In the genomic region with DNA sequence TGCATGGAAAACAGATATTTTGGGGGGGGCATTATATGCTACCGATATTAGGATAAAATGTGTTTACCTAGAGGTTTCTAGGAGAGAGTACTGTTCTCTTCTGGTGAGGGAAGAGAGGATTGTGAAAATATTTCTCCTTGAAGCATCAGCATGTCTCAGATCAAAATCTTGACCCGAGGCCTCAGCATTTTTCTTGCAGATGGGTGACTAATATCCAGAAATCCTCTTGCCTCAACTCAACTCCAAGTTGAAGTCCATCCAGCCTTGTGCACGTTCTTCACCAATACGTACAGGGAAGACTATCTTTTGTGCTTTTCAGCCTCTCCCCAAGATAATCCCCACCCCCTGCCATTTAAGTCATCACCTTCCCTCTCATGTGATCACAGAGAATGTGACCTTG, we compare ENCODE assay signal across 25 cellular contexts. TPM values are rescaled to one million over a fixed set of nuclear protein-coding genes. Genes with fewer than 3 reads are reported as not detected.
DNase-seq lines count a peak whose midpoint lies in the region; ATAC-seq and TF ChIP-seq lines count a peak whose summit lies in the region.
"Had no signal": no experiment of that assay in that cellular context is flagged by ENCODE, and none has a peak within 500 bp of the region (broad histone marks: within the 10 kb centered on the region; RNA-seq: fewer than 3 reads in every experiment).

No MANE protein-coding gene starts in this region.

- POLR2A ChIA-PET in activated CD8-positive, alpha-beta T cell treated with anti-CD3 and anti-CD28 coated beads, Interleukin-2, amount 10 ng/mL, durations not matched to agents 7 days and 5 days (lab: Charles Lee): no interaction called here
- POLR2A ChIA-PET in naive thymus-derived CD4-positive, alpha-beta T cell (lab: Charles Lee): interaction anchor here (1.4 kb wide), 1 partner anchor 33 kb away, joined by 5 read pairs; no protein-coding TSS in a partner anchor

- H3K4me1 ChIP-seq in CD4-positive, CD25-positive, alpha-beta regulatory T cell (ENCODE audit: control insufficient read depth, insufficient read depth, low read length, poor library complexity, severe bottlenecking): no peaks in the 10 kb centered on the region
- no peaks in the 10 kb centered on the region for H3K4me1 ChIP-seq in naive thymus-derived CD4-positive, alpha-beta T cell (ENCODE audit: control insufficient read depth in 2 of 2, insufficient read depth in 2 of 2, low read length in 2 of 2)
- H3K4me1 ChIP-seq: parathyroid adenoma, testis had no signal

- H3K27me3 Mint-ChIP-seq in CD4-positive, CD25-positive, alpha-beta regulatory T cell: no peaks in the 10 kb centered on the region
- no peaks in the 10 kb centered on the region for H3K27me3 Mint-ChIP-seq in activated CD8-positive, alpha-beta T cell treated with anti-CD3 and anti-CD28 coated beads, Interleukin-2, amount 10 ng/mL, durations not matched to agents 7 days and 5 days (ENCODE audit: low read depth)
- no peaks in the 10 kb centered on the region for H3K27me3 Mint-ChIP-seq in naive thymus-derived CD4-positive, alpha-beta T cell
- H3K27me3 Mint-ChIP-seq in immature natural killer cell (ENCODE audit: low read depth in 3 of 3): peaks cover 0 to 2% (median 2%) of the 10 kb centered on the region in 3 donors

- intact Hi-C loops in naive thymus-derived CD4-positive, alpha-beta T cell (cut with micrococcal nuclease): loop anchor here in 1 of 2 donors (5.0 kb wide), 2 partner anchors 61 to 76 kb away; no protein-coding TSS in a partner anchor
- intact Hi-C loops in left ventricle myocardium superior (cut with micrococcal nuclease): no loop called here

- no peak for TF ChIP-seq CTCF in AG10803 (conservative IDR thresholded peaks at IDR 0.05; ENCODE audit: low read length)

- no peak overlapping the region for H3K4me3 ChIP-seq in AG10803 (ENCODE audit: low read length)
- no peak overlapping the region for H3K4me3 ChIP-seq in CD4-positive, CD25-positive, alpha-beta regulatory T cell (ENCODE audit: low read depth, low read length)
- H3K4me3 ChIP-seq in naive thymus-derived CD4-positive, alpha-beta T cell (ENCODE audit: low read length): no peak overlapping the region
- H3K4me3 ChIP-seq: cardiac muscle cell, testis had no signal

- H3K36me3 Mint-ChIP-seq in CD4-positive, CD25-positive, alpha-beta regulatory T cell: peaks cover 27% of the 10 kb centered on the region
- H3K36me3 Mint-ChIP-seq in activated CD8-positive, alpha-beta T cell treated with anti-CD3 and anti-CD28 coated beads, Interleukin-2, amount 10 ng/mL, durations not matched to agents 7 days and 5 days (ENCODE audit: low read depth): peaks cover 54% of the 10 kb centered on the region
- peaks cover 10 to 36% (median 17%) of the 10 kb centered on the region in 5 donors for H3K36me3 Mint-ChIP-seq in naive thymus-derived CD4-positive, alpha-beta T cell
- peaks cover 4 to 23% (median 19%) of the 10 kb centered on the region in 3 donors for H3K36me3 Mint-ChIP-seq in immature natural killer cell

- H3K27ac Mint-ChIP-seq in CD4-positive, CD25-positive, alpha-beta regulatory T cell: peak overlapping the region in 2 of 3 donors; percentile 32 to 33
- H3K27ac Mint-ChIP-seq in activated CD8-positive, alpha-beta T cell treated with anti-CD3 and anti-CD28 coated beads, Interleukin-2, amount 10 ng/mL, durations not matched to agents 7 days and 5 days: peak overlapping the region; percentile 2
- peak overlapping the region; percentile 35 to 83 (median 79) for H3K27ac Mint-ChIP-seq in naive thymus-derived CD4-positive, alpha-beta T cell
- H3K27ac Mint-ChIP-seq in immature natural killer cell: peak overlapping the region in 2 of 6 donors; percentile 35 to 59
- H3K27ac Mint-ChIP-seq: activated T-helper 2 cell treated with anti-CD3 and anti-CD28 coated beads, Interferon-gamma antibody, Interleukin-2, Interleukin-4, amounts not matched to agents 10 μg/mL and 5 μg/mL and 100 μg/mL, durations not matched to agents 14 hours and 24 hours and 36 hours; dendritic cell treated with granulocyte-macrophage colony-stimulating factor and Interleukin-4, amounts not matched to agents 40 ng/mL and 50 ng/mL, for 4 days; nephron had no signal

- no peak overlapping the region for H3K4me3 Mint-ChIP-seq in CD4-positive, CD25-positive, alpha-beta regulatory T cell
- H3K4me3 Mint-ChIP-seq in activated CD8-positive, alpha-beta T cell treated with anti-CD3 and anti-CD28 coated beads, Interleukin-2, amount 10 ng/mL, durations not matched to agents 7 days and 5 days: no peak overlapping the region
- H3K4me3 Mint-ChIP-seq in naive thymus-derived CD4-positive, alpha-beta T cell: no peak overlapping the region
- H3K4me3 Mint-ChIP-seq in immature natural killer cell: no peak overlapping the region
- H3K4me3 Mint-ChIP-seq: dendritic cell treated with granulocyte-macrophage colony-stimulating factor and Interleukin-4, amounts not matched to agents 40 ng/mL and 50 ng/mL, for 4 days; nephron had no signal

- no peaks in the 10 kb centered on the region for H3K27me3 ChIP-seq in CD4-positive, CD25-positive, alpha-beta regulatory T cell (ENCODE audit: control insufficient read depth, insufficient read depth, low read length)
- no peaks in the 10 kb centered on the region for H3K27me3 ChIP-seq in naive thymus-derived CD4-positive, alpha-beta T cell (ENCODE audit: control insufficient read depth in 2 of 2, insufficient read depth in 2 of 2, low read length in 2 of 2)
- H3K27me3 ChIP-seq: cardiac muscle cell, testis had no signal

- H3K36me3 ChIP-seq in CD4-positive, CD25-positive, alpha-beta regulatory T cell (ENCODE audit: control insufficient read depth, insufficient read depth, low read length): peaks cover 44% of the 10 kb centered on the region
- peaks cover 5 to 51% (median 6%) of the 10 kb centered on the region in 3 experiments for H3K36me3 ChIP-seq in naive thymus-derived CD4-positive, alpha-beta T cell (ENCODE audit: control insufficient read depth in 2 of 3, insufficient read depth in 3 of 3, low read length in 3 of 3)
- H3K36me3 ChIP-seq: cardiac muscle cell had no signal

- ATAC-seq in CD4-positive, CD25-positive, alpha-beta regulatory T cell (ENCODE audit: low read depth in 2 of 2): no peak
- ATAC-seq in activated CD8-positive, alpha-beta T cell treated with anti-CD3 and anti-CD28 coated beads, Interleukin-2, amount 10 ng/mL, durations not matched to agents 7 days and 5 days: no peak
- no peak for ATAC-seq in naive thymus-derived CD4-positive, alpha-beta T cell
- ATAC-seq in left ventricle myocardium superior: no peak

- no peak overlapping the region for H3K27ac ChIP-seq in CD4-positive, CD25-positive, alpha-beta regulatory T cell (ENCODE audit: insufficient read depth, low read length, poor library complexity, severe bottlenecking)
- H3K27ac ChIP-seq in naive thymus-derived CD4-positive, alpha-beta T cell (ENCODE audit: low read depth, low read length): peak overlapping the region; percentile 25
- H3K27ac ChIP-seq: cardiac muscle cell, KMS-11, parathyroid adenoma had no signal

- no peaks in the 10 kb centered on the region for H3K9me3 ChIP-seq in CD4-positive, CD25-positive, alpha-beta regulatory T cell (ENCODE audit: control insufficient read depth in 2 of 2, low read length in 2 of 2)
- H3K9me3 ChIP-seq in naive thymus-derived CD4-positive, alpha-beta T cell (ENCODE audit: control insufficient read depth in 2 of 3, low read length in 3 of 3): no peaks in the 10 kb centered on the region
- H3K9me3 ChIP-seq: testis had no signal

- CTCF ChIA-PET in activated CD8-positive, alpha-beta T cell treated with anti-CD3 and anti-CD28 coated beads, Interleukin-2, amount 10 ng/mL, durations not matched to agents 7 days and 5 days (lab: Charles Lee): no interaction called here
- CTCF ChIA-PET in naive thymus-derived CD4-positive, alpha-beta T cell (lab: Charles Lee): interaction anchor here (0.8 to 2.3 kb wide), 5 partner anchors 18 to 318 kb away, joined by 3 to 10 read pairs (median 5); no protein-coding TSS in a partner anchor

- DNase-seq in AG10803 (ENCODE audit: low read depth) (peak; percentile 15), immature natural killer cell (no peak), ureter (ENCODE audit: low spot score) (no peak), left ventricle myocardium superior (no peak)
- DNase-seq in CD4-positive, CD25-positive, alpha-beta regulatory T cell: no peak
- no peak for DNase-seq in activated CD8-positive, alpha-beta T cell treated with anti-CD3 and anti-CD28 coated beads, Interleukin-2, amount 10 ng/mL, durations not matched to agents 7 days and 5 days
- no peak for DNase-seq in naive thymus-derived CD4-positive, alpha-beta T cell
- DNase-seq in stimulated activated CD4-positive, alpha-beta T cell treated with anti-CD3 and anti-CD28 coated beads, Interleukin-4, amount 100 ng/mL, for 24 hours: no peak
- DNase-seq: activated CD4-positive, CD25-positive, alpha-beta regulatory T cell; DMS79; glutamatergic neuron; NCI-H1436 treated with DMSO at 0.1 percent for 48 hours; NCI-H2171; NCI-H526 treated with DMSO at 0.1 percent for 48 hours; right cardiac atrium; stimulated activated CD4-positive, alpha-beta T cell treated with anti-CD3 and anti-CD28 coated beads, Interleukin-15, amount 100 ng/mL, for 24 hours; testis had no signal

- peaks cover 0 to 3% (median 0%) of the 10 kb centered on the region in 4 donors for H3K4me1 Mint-ChIP-seq in CD4-positive, CD25-positive, alpha-beta regulatory T cell
- peaks cover 11% of the 10 kb centered on the region for H3K4me1 Mint-ChIP-seq in activated CD8-positive, alpha-beta T cell treated with anti-CD3 and anti-CD28 coated beads, Interleukin-2, amount 10 ng/mL, durations not matched to agents 7 days and 5 days (ENCODE audit: low read depth)
- H3K4me1 Mint-ChIP-seq in naive thymus-derived CD4-positive, alpha-beta T cell: peaks cover 6 to 28% (median 16%) of the 10 kb centered on the region in 7 donors
- H3K4me1 Mint-ChIP-seq in immature natural killer cell: no peaks in the 10 kb centered on the region
- H3K4me1 Mint-ChIP-seq: nephron had no signal

- no peaks in the 10 kb centered on the region for H3K9me3 Mint-ChIP-seq in CD4-positive, CD25-positive, alpha-beta regulatory T cell
- H3K9me3 Mint-ChIP-seq in activated CD8-positive, alpha-beta T cell treated with anti-CD3 and anti-CD28 coated beads, Interleukin-2, amount 10 ng/mL, durations not matched to agents 7 days and 5 days (ENCODE audit: insufficient read depth): no peaks in the 10 kb centered on the region
- no peaks in the 10 kb centered on the region for H3K9me3 Mint-ChIP-seq in naive thymus-derived CD4-positive, alpha-beta T cell
- peaks cover 0 to under 1% (median 0%) of the 10 kb centered on the region in 6 donors for H3K9me3 Mint-ChIP-seq in immature natural killer cell
- H3K9me3 Mint-ChIP-seq: activated T-helper 2 cell treated with anti-CD3 and anti-CD28 coated beads, Interferon-gamma antibody, Interleukin-2, Interleukin-4, amounts not matched to agents 10 μg/mL and 5 μg/mL and 100 μg/mL, durations not matched to agents 14 hours and 24 hours and 36 hours; dendritic cell treated with granulocyte-macrophage colony-stimulating factor and Interleukin-4, amounts not matched to agents 40 ng/mL and 50 ng/mL, for 4 days; nephron had no signal

RNA-seq across cellular contexts. Expression of gene RASSF2, which starts 42.2 kb away (rescaled TPM):
- 33.9 TPM for total RNA-seq in CD4-positive, CD25-positive, alpha-beta regulatory T cell
- 10 to 100 TPM; 20.9 to 33.0 (median 29.1) TPM for polyA plus RNA-seq in CD4-positive, CD25-positive, alpha-beta regulatory T cell
- 10 to 100 TPM; 57.7 to 58.4 TPM for total RNA-seq in activated CD8-positive, alpha-beta T cell treated with anti-CD3 and anti-CD28 coated beads, Interleukin-2, amount 10 ng/mL, durations not matched to agents 7 days and 5 days
- 10 to 100 TPM; 24.7 to 67.4 (median 27.0) TPM for total RNA-seq in naive thymus-derived CD4-positive, alpha-beta T cell
- 10 to 100 TPM; 23.0 to 44.6 TPM for polyA plus RNA-seq in naive thymus-derived CD4-positive, alpha-beta T cell
- 10 to 100 TPM; 15.7 to 18.7 (median 16.7) TPM for polyA plus RNA-seq in immature natural killer cell
- 13.9 TPM for total RNA-seq in ureter
- total RNA-seq in left ventricle myocardium superior: 3.7 TPM

RNA-seq across cellular contexts. Expression of gene PRND, which starts 59.5 kb away (rescaled TPM):
- not detected for total RNA-seq in CD4-positive, CD25-positive, alpha-beta regulatory T cell
- polyA plus RNA-seq in CD4-positive, CD25-positive, alpha-beta regulatory T cell: under 1 TPM in 3 of 4 donors, not detected in 1; 0.05 to 0.26 (median 0.17) TPM
- total RNA-seq in activated CD8-positive, alpha-beta T cell treated with anti-CD3 and anti-CD28 coated beads, Interleukin-2, amount 10 ng/mL, durations not matched to agents 7 days and 5 days: not detected
- under 1 TPM in 1 of 5 experiments, not detected in 4; 0.12 TPM for total RNA-seq in naive thymus-derived CD4-positive, alpha-beta T cell
- under 1 TPM in 1 of 2 donors, not detected in 1; 0.05 TPM for polyA plus RNA-seq in naive thymus-derived CD4-positive, alpha-beta T cell
- polyA plus RNA-seq in immature natural killer cell: not detected
- not detected for total RNA-seq in ureter
- not detected for total RNA-seq in left ventricle myocardium superior
- total RNA-seq: activated CD8-positive, alpha-beta memory T cell treated with anti-CD3 and anti-CD28 coated beads for 36 hours; activated T-helper 2 cell treated with anti-CD3 and anti-CD28 coated beads, Interferon-gamma antibody, Interleukin-2, Interleukin-4, amounts not matched to agents 10 μg/mL and 5 μg/mL and 100 μg/mL, durations not matched to agents 14 hours and 24 hours and 36 hours; left lobe of liver; right cardiac atrium had no signal
- polyA plus RNA-seq: cardiac muscle cell, right cardiac atrium had no signal
